19 cellular contexts compared by ENCODE assay signal in the genomic region with DNA sequence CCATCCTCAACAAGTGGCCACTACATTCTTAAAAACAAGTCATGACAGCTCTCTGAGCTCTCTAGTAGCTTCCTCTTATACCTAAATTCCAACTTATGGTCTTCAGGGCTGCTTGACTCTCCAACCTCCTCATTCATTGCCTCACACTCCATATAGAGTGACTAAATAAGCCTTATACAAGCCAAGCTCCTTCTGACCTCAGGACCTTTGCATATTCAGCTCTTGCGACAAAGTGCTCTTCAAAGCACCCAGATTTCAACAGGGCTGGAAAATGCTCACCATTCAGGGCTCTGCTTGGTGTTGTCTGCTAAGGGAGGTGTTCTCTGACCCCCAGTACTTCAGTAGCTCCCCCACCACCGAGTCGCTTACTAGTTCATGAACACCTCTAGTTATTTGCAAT. TPM values are rescaled to one million over a fixed set of nuclear protein-coding genes. Genes with fewer than 3 reads are reported as not detected.
A peak's percentile ranks its signal among the peaks of the same experiment; 100 is the strongest.
DNase-seq lines count a peak whose midpoint lies in the region; ATAC-seq and TF ChIP-seq lines count a peak whose summit lies in the region.
"Had no signal": no experiment of that assay in that cellular context is flagged by ENCODE, and none has a peak within 500 bp of the region (broad histone marks: within the 10 kb centered on the region; RNA-seq: fewer than 3 reads in every experiment).

No MANE protein-coding gene starts in this region.

- no peak overlapping the region for H3K9ac ChIP-seq in colonic mucosa (ENCODE audit: low read depth in 2 of 2, low read length in 2 of 2)

- ATAC-seq in heart left ventricle (no peak), HG02610 (IDR thresholded peaks at IDR 0.05; ENCODE audit: unreplicated experiment) (no peak)
- no peak for ATAC-seq in effector memory CD8-positive, alpha-beta T cell (replicated peaks)
- no peak for ATAC-seq in stimulated activated naive B cell treated with anti-CD40 and anti-IgM and Interleukin-4, amounts not matched to agents 10 μg/mL and 1 μg/mL and 100 μg/mL, for 72 hours (replicated peaks)
- ATAC-seq: GM12878 had no signal

- H3K9me3 ChIP-seq in right atrium auricular region = no peaks in the 10 kb centered on the region
- no peaks in the 10 kb centered on the region for H3K9me3 ChIP-seq in heart left ventricle
- no peaks in the 10 kb centered on the region for H3K9me3 ChIP-seq in colonic mucosa
- H3K9me3 ChIP-seq: HAP-1, Peyer's patch had no signal

- H3K4me1 ChIP-seq in right atrium auricular region (no peaks in the 10 kb centered on the region), heart left ventricle (peaks cover 0 to 28% (median 0%) of the 10 kb centered on the region in 12 donors), colonic mucosa (no peaks in the 10 kb centered on the region)
- H3K4me1 ChIP-seq: HAP-1 had no signal

- H3K27ac ChIP-seq in right atrium auricular region = no peak overlapping the region
- H3K27ac ChIP-seq in heart left ventricle = no peak overlapping the region
- H3K27ac ChIP-seq in colonic mucosa = no peak overlapping the region
- H3K27ac ChIP-seq: C4-2B, Peyer's patch had no signal

- 89 to 96% (median 93%) methylated on average over 3 of the region's 3 CpGs for WGBS in heart left ventricle, 4 donors

- H3K4me1 Mint-ChIP-seq in T-helper 2 cell treated with Interferon-gamma antibody and Interleukin-4, amounts not matched to agents 5 μg/mL and 100 μg/mL, for 36 hours (ENCODE audit: low read depth) = peaks cover 45% of the 10 kb centered on the region
- H3K4me1 Mint-ChIP-seq in effector memory CD8-positive, alpha-beta T cell (ENCODE audit: low read depth in 2 of 2) = peaks cover 59 to 67% of the 10 kb centered on the region in 2 donors
- H3K4me1 Mint-ChIP-seq in stimulated activated naive B cell treated with anti-CD40 and anti-IgM and Interleukin-4, amounts not matched to agents 10 μg/mL and 1 μg/mL and 100 μg/mL, for 72 hours = peaks cover 74 to 99% of the 10 kb centered on the region in 2 donors

- H3K4me3 Mint-ChIP-seq in T-helper 2 cell treated with Interferon-gamma antibody and Interleukin-4, amounts not matched to agents 5 μg/mL and 100 μg/mL, for 36 hours = no peak overlapping the region
- H3K4me3 Mint-ChIP-seq in effector memory CD8-positive, alpha-beta T cell = no peak overlapping the region
- peak overlapping the region in 1 of 2 donors; percentile 0 for H3K4me3 Mint-ChIP-seq in stimulated activated naive B cell treated with anti-CD40 and anti-IgM and Interleukin-4, amounts not matched to agents 10 μg/mL and 1 μg/mL and 100 μg/mL, for 72 hours

- H3K36me3 Mint-ChIP-seq in T-helper 2 cell treated with Interferon-gamma antibody and Interleukin-4, amounts not matched to agents 5 μg/mL and 100 μg/mL, for 36 hours (ENCODE audit: low read depth) = peaks cover 54% of the 10 kb centered on the region
- peaks cover 11% of the 10 kb centered on the region for H3K36me3 Mint-ChIP-seq in effector memory CD8-positive, alpha-beta T cell (ENCODE audit: insufficient read depth)
- H3K36me3 Mint-ChIP-seq in stimulated activated naive B cell treated with anti-CD40 and anti-IgM and Interleukin-4, amounts not matched to agents 10 μg/mL and 1 μg/mL and 100 μg/mL, for 72 hours = peaks cover 56 to 58% of the 10 kb centered on the region in 2 donors

- H3K9me3 Mint-ChIP-seq in T-helper 2 cell treated with Interferon-gamma antibody and Interleukin-4, amounts not matched to agents 5 μg/mL and 100 μg/mL, for 36 hours = no peaks in the 10 kb centered on the region
- H3K9me3 Mint-ChIP-seq in effector memory CD8-positive, alpha-beta T cell = no peaks in the 10 kb centered on the region
- no peaks in the 10 kb centered on the region for H3K9me3 Mint-ChIP-seq in stimulated activated naive B cell treated with anti-CD40 and anti-IgM and Interleukin-4, amounts not matched to agents 10 μg/mL and 1 μg/mL and 100 μg/mL, for 72 hours

- no peaks in the 10 kb centered on the region for H3K27me3 Mint-ChIP-seq in T-helper 2 cell treated with Interferon-gamma antibody and Interleukin-4, amounts not matched to agents 5 μg/mL and 100 μg/mL, for 36 hours (ENCODE audit: low read depth)
- H3K27me3 Mint-ChIP-seq in effector memory CD8-positive, alpha-beta T cell = no peaks in the 10 kb centered on the region
- H3K27me3 Mint-ChIP-seq in stimulated activated naive B cell treated with anti-CD40 and anti-IgM and Interleukin-4, amounts not matched to agents 10 μg/mL and 1 μg/mL and 100 μg/mL, for 72 hours = no peaks in the 10 kb centered on the region

- H3K27me3 ChIP-seq in right atrium auricular region = no peaks in the 10 kb centered on the region
- peaks cover 0 to 21% (median 7%) of the 10 kb centered on the region in 9 donors for H3K27me3 ChIP-seq in heart left ventricle
- H3K27me3 ChIP-seq in colonic mucosa = no peaks in the 10 kb centered on the region
- H3K27me3 ChIP-seq: Peyer's patch had no signal

- no peaks in the 10 kb centered on the region for H3K36me3 ChIP-seq in right atrium auricular region
- no peaks in the 10 kb centered on the region for H3K36me3 ChIP-seq in heart left ventricle
- no peaks in the 10 kb centered on the region for H3K36me3 ChIP-seq in colonic mucosa
- H3K36me3 ChIP-seq: HAP-1, Peyer's patch had no signal

- TF ChIP-seq POLR2A in heart left ventricle (IDR thresholded peaks at IDR 0.05) = no peak

- no peak for TF ChIP-seq CTCF in right atrium auricular region (IDR thresholded peaks at IDR 0.05)
- TF ChIP-seq CTCF in heart left ventricle (IDR thresholded peaks at IDR 0.05) = no peak
- TF ChIP-seq CTCF in colonic mucosa (IDR thresholded peaks at IDR 0.05) = no peak

- H3K4me3 ChIP-seq in right atrium auricular region = no peak overlapping the region
- H3K4me3 ChIP-seq in heart left ventricle = no peak overlapping the region
- no peak overlapping the region for H3K4me3 ChIP-seq in colonic mucosa
- H3K4me3 ChIP-seq: GM12878, HAP-1, Peyer's patch had no signal

- H3K27ac Mint-ChIP-seq in T-helper 2 cell treated with Interferon-gamma antibody and Interleukin-4, amounts not matched to agents 5 μg/mL and 100 μg/mL, for 36 hours = peak overlapping the region; percentile 2
- peak overlapping the region; percentile 45 to 81 for H3K27ac Mint-ChIP-seq in effector memory CD8-positive, alpha-beta T cell
- H3K27ac Mint-ChIP-seq in stimulated activated naive B cell treated with anti-CD40 and anti-IgM and Interleukin-4, amounts not matched to agents 10 μg/mL and 1 μg/mL and 100 μg/mL, for 72 hours = peak overlapping the region; percentile 37

- intact Hi-C loops in heart left ventricle (cut with DNase I) (no loop called here), colonic mucosa (cut with DNase I) (no loop called here)

- no peak for DNase-seq in T-helper 2 cell treated with Interferon-gamma antibody and Interleukin-4, amounts not matched to agents 5 μg/mL and 100 μg/mL, for 36 hours (ENCODE audit: low spot score)
- no peak for DNase-seq in T-helper 2 cell
- DNase-seq in right atrium auricular region (ENCODE audit: low spot score) = peak; percentile 32
- DNase-seq in heart left ventricle = no peak
- DNase-seq in effector memory CD8-positive, alpha-beta T cell = no peak
- no peak for DNase-seq in stimulated activated naive B cell treated with anti-CD40 and anti-IgM and Interleukin-4, amounts not matched to agents 10 μg/mL and 1 μg/mL and 100 μg/mL, for 72 hours
- DNase-seq in colonic mucosa = no peak
- DNase-seq: 8988T, DMS79, NCI-H1417, NCI-H1930, NCI-H510A, Peyer's patch had no signal

RNA-seq across cellular contexts. Expression of a gene that starts 3.7 kb away (rescaled TPM):
- under 1 TPM in 1 of 2 donors, not detected in 1; 0.12 TPM for total RNA-seq in right atrium auricular region
- under 1 TPM in 4 of 9 donors, not detected in 5; 0.07 to 0.32 (median 0.09) TPM for total RNA-seq in heart left ventricle
- under 1 TPM in 1 of 2 donors, not detected in 1; 0.07 TPM for polyA plus RNA-seq in heart left ventricle
- total RNA-seq in colonic mucosa = under 1 TPM in 1 of 2 donors, not detected in 1; 0.11 TPM
- total RNA-seq: G401, LHCN-M2 had no signal

RNA-seq across cellular contexts. Expression of a gene that starts 30.9 kb away (rescaled TPM):
- total RNA-seq in right atrium auricular region (not detected), heart left ventricle (not detected), colonic mucosa (not detected)
- under 1 TPM in 1 of 2 donors, not detected in 1; 0.07 TPM for polyA plus RNA-seq in heart left ventricle
- total RNA-seq: G401, GM12878, LHCN-M2, Peyer's patch had no signal
- polyA plus RNA-seq: GM12878 had no signal

RNA-seq across cellular contexts. Expression of a gene that starts 34.3 kb away (rescaled TPM):
- 1 to 10 TPM; 1.6 to 7.0 TPM for total RNA-seq in right atrium auricular region
- total RNA-seq in heart left ventricle = 10 to 100 TPM in 1 of 9 donors, 1 to 10 TPM in 4, under 1 TPM in 2, not detected in 2; 0.40 to 27.1 (median 1.4) TPM
- 1 to 10 TPM in 1 of 2 donors, under 1 TPM in 1; 0.23 to 1.2 TPM for polyA plus RNA-seq in heart left ventricle
- under 1 TPM in 1 of 2 donors, not detected in 1; 0.88 TPM for total RNA-seq in colonic mucosa
- total RNA-seq: G401, GM12878, LHCN-M2 had no signal
- polyA plus RNA-seq: GM12878 had no signal

RNA-seq across cellular contexts. Expression of a gene that starts 43.1 kb away (rescaled TPM):
- total RNA-seq in right atrium auricular region = not detected
- under 1 TPM in 1 of 9 donors, not detected in 8; 0.29 TPM for total RNA-seq in heart left ventricle
- under 1 TPM in 1 of 2 donors, not detected in 1; 0.07 TPM for polyA plus RNA-seq in heart left ventricle
- total RNA-seq in colonic mucosa = not detected
- total RNA-seq: G401, GM12878, LHCN-M2, Peyer's patch had no signal

Comparison
In these comparisons a context has a peak if more than half of its experiments do, and no peak if none do; other contexts are left out.
1. H3K27ac Mint-ChIP-seq: peak in every context shown above with its lines; median percentile 63 in effector memory CD8-positive, alpha-beta T cell; 37 in stimulated activated naive B cell treated with anti-CD40 and anti-IgM and Interleukin-4, amounts not matched to agents 10 μg/mL and 1 μg/mL and 100 μg/mL, for 72 hours; 2 in T-helper 2 cell treated with Interferon-gamma antibody and Interleukin-4, amounts not matched to agents 5 μg/mL and 100 μg/mL, for 36 hours.